In the genomic region with DNA sequence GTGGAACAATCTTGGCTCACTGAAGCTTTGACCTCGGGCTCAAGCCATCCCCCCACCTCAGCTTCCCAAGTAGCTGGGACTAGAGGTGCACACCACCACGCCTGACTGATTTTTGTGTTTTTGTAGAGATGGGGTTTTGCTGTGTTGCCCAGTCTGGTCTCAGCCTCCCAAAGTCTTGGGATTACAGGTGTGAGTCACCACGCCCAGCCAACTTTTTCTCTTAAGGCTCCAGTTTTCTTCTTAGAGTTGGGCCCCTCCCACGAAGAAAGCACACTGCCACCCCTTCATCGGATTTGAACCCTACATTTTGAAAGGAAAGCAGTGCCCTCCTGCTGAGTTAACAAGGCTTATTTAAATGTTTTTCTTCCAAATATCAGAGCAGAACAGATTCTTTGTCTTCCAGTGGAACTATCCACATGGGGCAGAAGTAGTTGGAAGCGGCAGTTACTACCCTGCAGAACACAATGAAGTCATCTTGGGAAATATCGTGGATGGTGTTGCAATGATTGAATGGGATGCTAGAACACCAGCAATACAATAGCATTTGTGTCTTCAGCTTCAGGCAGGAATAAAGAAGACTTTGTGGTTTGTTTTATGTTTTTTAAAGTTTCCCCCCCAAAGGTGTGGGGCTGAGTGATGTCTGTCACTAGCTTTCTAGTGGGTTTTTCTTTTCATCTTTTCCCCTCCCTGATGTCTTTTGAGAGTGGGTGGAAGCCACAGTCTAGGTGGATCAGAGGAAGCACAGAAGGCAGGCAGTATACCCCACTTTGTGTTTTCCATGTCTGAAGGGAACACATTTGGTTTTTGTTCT, we compare ENCODE assay signal across 8 cellular contexts. TPM values are rescaled to one million over a fixed set of nuclear protein-coding genes. Genes with fewer than 3 reads are reported as not detected.
DNase-seq lines count a peak whose midpoint lies in the region; ATAC-seq and TF ChIP-seq lines count a peak whose summit lies in the region.

No MANE protein-coding gene starts in this region.

- POLR2A ChIA-PET in HCT116 (lab: Charles Lee) (interaction anchor here (1.2 to 1.7 kb wide), 3 partner anchors 9 to 38 kb away, joined by 3 to 4 read pairs (median 4); partner anchors contain the start of genes ACTN4 and EIF3K), WTC11 (lab: Charles Lee) (interaction anchor here (0.8 kb wide), 1 partner anchor 10 kb away, joined by 3 read pairs; no protein-coding TSS in a partner anchor)

- ATAC-seq in HCT116: peak; percentile 31
- ATAC-seq in WTC11: no peak
- ATAC-seq in gastrocnemius medialis: peak in 1 of 2 donors; percentile 20
- no peak for ATAC-seq in GM21723 (IDR thresholded peaks at IDR 0.05; ENCODE audit: unreplicated experiment)

- H3K9me2 ChIP-seq in HCT116 (ENCODE audit: insufficient read depth): no peaks in the 10 kb centered on the region

- no peak for TF ChIP-seq EP300 in ovary (IDR thresholded peaks at IDR 0.05)

- DNase-seq in HCT116 (ENCODE audit: low read depth, low spot score): no peak
- no peak for DNase-seq in WTC11 (ENCODE audit: low spot score)
- no peak for DNase-seq in esophagus squamous epithelium (lab: John Stamatoyannopoulos, UW)
- DNase-seq in gastrocnemius medialis: no peak
- no peak for DNase-seq in DMS 273 treated with DMSO at 0.1 percent for 48 hours (lab: John Stamatoyannopoulos, UW)
- DNase-seq in DMS153 (lab: John Stamatoyannopoulos, UW): no peak
- DNase-seq in ovary: no peak

- H3K36me3 Mint-ChIP-seq in WTC11: peaks cover 17% of the 10 kb centered on the region

- CTCF ChIA-PET in HCT116 (lab: Charles Lee): interaction anchor here (0.7 to 1.3 kb wide), 2 partner anchors 273 to 274 kb away, joined by 3 to 4 read pairs; partner anchors contain the start of gene SARS2
- CTCF ChIA-PET in WTC11 (lab: Charles Lee): interaction anchor here (0.6 to 2.2 kb wide), 4 partner anchors 19 to 254 kb away, joined by 4 to 8 read pairs (median 6); no protein-coding TSS in a partner anchor

- TF ChIP-seq POLR2A in HCT116 (IDR thresholded peaks at IDR 0.05; ENCODE audit: borderline replicate concordance, extremely low read depth, insufficient read depth, insufficient read length) (no peak), esophagus squamous epithelium (IDR thresholded peaks at IDR 0.05) (no peak), gastrocnemius medialis (IDR thresholded peaks at IDR 0.05) (no peak), ovary (IDR thresholded peaks at IDR 0.05) (no peak)

- H3K9ac ChIP-seq in HCT116 (ENCODE audit: low read length): peak overlapping the region; percentile 71

- no peaks in the 10 kb centered on the region for H3K9me3 Mint-ChIP-seq in WTC11

- H3K27me3 Mint-ChIP-seq in WTC11 (ENCODE audit: low read depth): no peaks in the 10 kb centered on the region

- in situ Hi-C loops in gastrocnemius medialis (cut with MboI; ENCODE audit: low sequenced_read_pairs in 4 of 4): loop anchor here in 1 of 4 donors (25.0 kb wide), 1 partner anchor 1156 kb away; no protein-coding TSS in a partner anchor

- H3K79me2 ChIP-seq in HCT116 (ENCODE audit: insufficient read depth, low read length): peaks cover 100% of the 10 kb centered on the region

- H3K4me1 ChIP-seq in HCT116 (ENCODE audit: control insufficient read depth in 1 of 2, insufficient read depth in 2 of 2, low read length in 2 of 2): peaks cover 96 to 100% of the 10 kb centered on the region in 2 experiments
- peaks cover 70 to 100% (median 93%) of the 10 kb centered on the region in 3 donors for H3K4me1 ChIP-seq in esophagus squamous epithelium
- peaks cover 96 to 98% of the 10 kb centered on the region in 2 donors for H3K4me1 ChIP-seq in gastrocnemius medialis
- H3K4me1 ChIP-seq in ovary (ENCODE audit: insufficient read depth): peaks cover 50% of the 10 kb centered on the region

- no peak overlapping the region for H2AFZ ChIP-seq in HCT116 (ENCODE audit: low read depth, low read length, poor library complexity, severe bottlenecking)

- no peak for TF ChIP-seq RAD21 in HCT116 (IDR thresholded peaks at IDR 0.05; ENCODE audit: low read depth)

- BruUV-seq in HCT116 (replicated peaks; lab: Mats Ljungman, UMichigan): no TSS peak

- no peaks in the 10 kb centered on the region for H3K9me3 ChIP-seq in HCT116 (ENCODE audit: control insufficient read depth in 1 of 2, insufficient read depth in 1 of 2, low read depth in 1 of 2, low read length in 2 of 2)
- no peaks in the 10 kb centered on the region for H3K9me3 ChIP-seq in esophagus squamous epithelium
- H3K9me3 ChIP-seq in gastrocnemius medialis: no peaks in the 10 kb centered on the region
- no peaks in the 10 kb centered on the region for H3K9me3 ChIP-seq in ovary

- H3K27ac Mint-ChIP-seq in WTC11: peak overlapping the region; percentile 26

- no peak for TF ChIP-seq CTCF in HCT116 (IDR thresholded peaks at IDR 0.05 in 2 of 3, conservative IDR thresholded peaks at IDR 0.05 in 1 of 3; ENCODE audit: borderline replicate concordance in 1 of 3, insufficient read depth in 1 of 3, low read depth in 2 of 3, low read length in 2 of 3)
- TF ChIP-seq CTCF in WTC11 (IDR thresholded peaks at IDR 0.05): no peak
- TF ChIP-seq CTCF in esophagus squamous epithelium (IDR thresholded peaks at IDR 0.05): no peak
- no peak for TF ChIP-seq CTCF in gastrocnemius medialis (IDR thresholded peaks at IDR 0.05 in 4 of 5, conservative IDR thresholded peaks at IDR 0.05 in 1 of 5)
- TF ChIP-seq CTCF in ovary (IDR thresholded peaks at IDR 0.05): no peak

- H3K27ac ChIP-seq in HCT116 (ENCODE audit: low read depth, low read length) (peak overlapping the region; percentile 72), esophagus squamous epithelium (peak overlapping the region; percentile 97 to 100 (median 98)), gastrocnemius medialis (peak overlapping the region; percentile 98 to 100 (median 99)), ovary (peak overlapping the region in 1 of 2 donors; percentile 72)

- intact Hi-C loops in HCT116 (cut with micrococcal nuclease) (loop anchor here (2.0 kb wide), 1 partner anchor 26 kb away; no protein-coding TSS in a partner anchor), esophagus squamous epithelium (cut with DNase I) (no loop called here), gastrocnemius medialis (cut with DNase I; ENCODE audit: low total_unique reads) (loop anchor here (10.0 kb wide), 1 partner anchor 748 kb away; the partner anchor contains the start of gene ZFP36), ovary (cut with DNase I) (no loop called here)

- peaks cover 98% of the 10 kb centered on the region for H3K4me1 Mint-ChIP-seq in WTC11

- H3K4me3 ChIP-seq in HCT116 (replicated peaks in 1 of 2; ENCODE audit: low read depth in 1 of 2, low read length in 2 of 2) (peak overlapping the region in 1 of 2 experiments; percentile 4; a peak in 1 of 4 replicates), esophagus squamous epithelium (peak overlapping the region in 1 of 4 donors; percentile 5), gastrocnemius medialis (no peak overlapping the region), ovary (no peak overlapping the region)

- WGBS in esophagus squamous epithelium, 2 donors: 50 to 67% methylated on average over 7 of the region's 7 CpGs
- 57 to 67% (median 63%) methylated on average over 7 of the region's 7 CpGs for WGBS in ovary, 3 donors

- H3K27me3 ChIP-seq in HCT116 (ENCODE audit: insufficient read depth, low read length) (no peaks in the 10 kb centered on the region), esophagus squamous epithelium (no peaks in the 10 kb centered on the region), gastrocnemius medialis (no peaks in the 10 kb centered on the region), ovary (no peaks in the 10 kb centered on the region)

- H3K4me2 ChIP-seq in HCT116 (ENCODE audit: low read length): peak overlapping the region; percentile 75

- H3K36me3 ChIP-seq in HCT116 (ENCODE audit: control insufficient read depth in 1 of 2, insufficient read depth in 2 of 2, low read length in 2 of 2) (peaks cover 0 to 14% of the 10 kb centered on the region in 2 experiments; a peak in 1 of 4 replicates), esophagus squamous epithelium (peaks cover 0 to 40% (median 0%) of the 10 kb centered on the region in 3 donors), gastrocnemius medialis (no peaks in the 10 kb centered on the region), ovary (no peaks in the 10 kb centered on the region)

- no peak overlapping the region; the same call in 1 of the 2 replicates for H3K4me3 Mint-ChIP-seq in WTC11

- RAD21 ChIA-PET in HCT116 (lab: Charles Lee; ENCODE audit: low non-redundant PET in 1 of 2, low total read pairs in 2 of 2, uncharacterized antibody in 2 of 2, unreplicated experiment in 2 of 2): no interaction called here

- H4K20me1 ChIP-seq in HCT116 (ENCODE audit: insufficient read depth): peaks cover 9% of the 10 kb centered on the region; the same call in 1 of the 2 replicates

TF ChIP-seq in HCT116, 20 proteins besides CTCF, POLR2A, EP300 and RAD21:
- TF ChIP-seq ZNF274 (IDR thresholded peaks at IDR 0.05; ENCODE audit: low read depth, low read length): no peak
- peak; percentile 62; the same call in 1 of the 2 replicates for TF ChIP-seq CEBPB (IDR thresholded peaks at IDR 0.05; ENCODE audit: low read depth)

TF ChIP-seq in WTC11, 78 proteins besides CTCF, POLR2A, EP300 and RAD21:
- TF ChIP-seq CREM (CRISPR knock-in tag; IDR thresholded peaks at IDR 0.05) (no peak), ZNF121 (CRISPR knock-in tag; IDR thresholded peaks at IDR 0.05) (peak; percentile 71; the same call in 1 of the 2 replicates), GABPB1 (CRISPR knock-in tag; IDR thresholded peaks at IDR 0.05) (0 out of 2 replicates have a peak, but pooled peaks have one; percentile 27)

RNA-seq across cellular contexts. Expression of gene ACTN4, which starts 8.9 kb away (rescaled TPM):
- 651 TPM for total RNA-seq in HCT116 (2021; ENCODE audit: unreplicated experiment)
- polyA plus RNA-seq in HCT116 (2012): 635 and 727 TPM in 2 replicates
- 484 to 511 TPM (median 506 TPM) in 3 replicates for total RNA-seq in WTC11 (2021)
- 100 to 1,000 TPM; 302 to 705 (median 414) TPM for total RNA-seq in esophagus squamous epithelium
- total RNA-seq in gastrocnemius medialis: 10 to 100 TPM; 32.0 to 85.3 (median 63.9) TPM
- total RNA-seq in ovary: 100 to 1,000 TPM; 139 to 419 (median 299) TPM
- polyA plus RNA-seq in ovary: 100 to 1,000 TPM; 188 to 458 TPM

RNA-seq across cellular contexts. Expression of gene EIF3K, which starts 37.4 kb away (rescaled TPM):
- total RNA-seq in HCT116 (2021; ENCODE audit: unreplicated experiment) (313 TPM), WTC11 (2021) (389 to 416 TPM (median 410 TPM) in 3 replicates), esophagus squamous epithelium (100 to 1,000 TPM; 437 to 578 (median 516) TPM), gastrocnemius medialis (100 to 1,000 TPM; 619 to 975 (median 681) TPM), ovary (100 to 1,000 TPM; 247 to 527 (median 267) TPM)
- polyA plus RNA-seq in HCT116 (2012): 474 and 485 TPM in 2 replicates
- 100 to 1,000 TPM; 215 to 391 TPM for polyA plus RNA-seq in ovary

RNA-seq across cellular contexts. Expression of gene MAP4K1, which starts 38.6 kb away (rescaled TPM):
- 9.1 TPM for total RNA-seq in HCT116 (2021; ENCODE audit: unreplicated experiment)
- polyA plus RNA-seq in HCT116 (2012): 2.1 and 2.2 TPM in 2 replicates
- 14.0 to 25.0 TPM (median 24.5 TPM) in 3 replicates for total RNA-seq in WTC11 (2021)
- 1 to 10 TPM; 1.5 to 4.2 (median 2.7) TPM for total RNA-seq in esophagus squamous epithelium
- under 1 TPM in 3 of 4 donors, not detected in 1; 0.31 to 0.97 (median 0.78) TPM for total RNA-seq in gastrocnemius medialis
- total RNA-seq in ovary: 1 to 10 TPM in 6 of 7 donors, under 1 TPM in 1; 0.95 to 6.1 (median 2.6) TPM
- 1 to 10 TPM; 1.0 to 2.6 TPM for polyA plus RNA-seq in ovary

Comparison
In these comparisons a context has a peak if more than half of its experiments do, and no peak if none do; other contexts are left out.
1. intact Hi-C loops: an anchor here in HCT116 (2.0 kb wide) and gastrocnemius medialis (10.0 kb wide); none called in esophagus squamous epithelium and ovary.